In the genomic region with DNA sequence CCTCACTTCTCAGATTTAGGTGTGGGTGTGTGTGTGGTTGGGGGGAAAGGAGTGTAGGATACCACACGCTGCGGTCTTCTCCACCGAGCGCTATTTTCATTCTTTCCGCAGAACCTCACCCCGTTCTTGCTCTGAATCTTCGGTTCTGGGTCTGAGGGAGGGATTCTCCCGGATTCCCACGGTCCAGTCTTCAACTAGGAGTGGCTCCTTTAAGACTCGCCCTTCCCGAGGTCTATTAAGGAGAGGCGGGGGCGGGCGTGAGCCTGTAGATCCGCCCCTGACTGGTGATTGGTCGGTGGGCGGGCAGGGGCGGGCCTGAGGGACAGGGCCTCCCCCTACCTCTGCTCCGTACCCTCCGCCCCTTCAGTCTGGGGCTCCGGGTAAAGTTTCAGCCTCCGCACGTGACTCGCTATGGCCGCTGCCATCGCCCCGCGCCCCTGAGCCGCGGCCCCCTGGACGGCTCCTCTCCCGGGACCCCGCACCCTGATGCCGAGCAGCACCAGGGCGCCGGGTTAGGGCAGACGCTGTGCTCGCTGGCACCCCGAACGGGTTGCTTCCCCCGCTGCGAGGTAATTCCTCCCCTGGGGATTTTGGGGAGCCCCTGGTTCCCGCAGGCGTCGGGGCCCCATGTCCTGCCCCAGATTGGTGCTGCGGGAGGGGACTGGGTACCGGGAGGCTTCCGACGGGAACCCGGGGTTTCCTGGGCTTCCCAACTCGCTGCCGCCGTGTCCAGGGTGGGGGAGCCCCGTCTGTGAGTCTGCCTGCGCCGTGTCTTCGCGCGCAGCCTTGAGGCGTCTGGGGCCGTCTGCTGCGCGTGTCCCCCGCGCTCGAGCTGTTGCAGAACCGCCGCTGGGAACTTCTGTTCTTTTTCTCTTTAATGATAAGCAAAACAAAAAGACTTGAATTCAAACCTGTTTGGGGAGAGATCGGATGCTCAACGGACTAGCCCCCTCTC, we compare ENCODE assay signal across 1 cellular context.
TF ChIP-seq lines count a peak whose summit lies in the region.

No MANE protein-coding gene starts in this region.

TF ChIP-seq in HepG2, 621 proteins besides CTCF, POLR2A, EP300 and RAD21 (continued from another document and continues in another):
- TF ChIP-seq IKZF4 (CRISPR knock-in tag; IDR thresholded peaks at IDR 0.05; ENCODE audit: borderline replicate concordance, low read depth, not compliant biosample characterization): peak; percentile 42
- TF ChIP-seq TEAD3 (CRISPR knock-in tag; optimal IDR thresholded peaks at IDR 0.05; ENCODE audit: borderline replicate concordance): no peak
- peak; percentile 88 for TF ChIP-seq KMT2A (CRISPR knock-in tag; IDR thresholded peaks at IDR 0.05)
- peak; percentile 87; the same call in 1 of the 2 replicates for TF ChIP-seq EEA1 (CRISPR knock-in tag; IDR thresholded peaks at IDR 0.05; ENCODE audit: borderline replicate concordance)
- 0 out of 2 replicates have a peak, but pooled peaks have one; percentile 4 for TF ChIP-seq FOSL2 (CRISPR knock-in tag; IDR thresholded peaks at IDR 0.05)
- TF ChIP-seq KLF13 (CRISPR knock-in tag; IDR thresholded peaks at IDR 0.05): no peak
- TF ChIP-seq, protein P1, sequence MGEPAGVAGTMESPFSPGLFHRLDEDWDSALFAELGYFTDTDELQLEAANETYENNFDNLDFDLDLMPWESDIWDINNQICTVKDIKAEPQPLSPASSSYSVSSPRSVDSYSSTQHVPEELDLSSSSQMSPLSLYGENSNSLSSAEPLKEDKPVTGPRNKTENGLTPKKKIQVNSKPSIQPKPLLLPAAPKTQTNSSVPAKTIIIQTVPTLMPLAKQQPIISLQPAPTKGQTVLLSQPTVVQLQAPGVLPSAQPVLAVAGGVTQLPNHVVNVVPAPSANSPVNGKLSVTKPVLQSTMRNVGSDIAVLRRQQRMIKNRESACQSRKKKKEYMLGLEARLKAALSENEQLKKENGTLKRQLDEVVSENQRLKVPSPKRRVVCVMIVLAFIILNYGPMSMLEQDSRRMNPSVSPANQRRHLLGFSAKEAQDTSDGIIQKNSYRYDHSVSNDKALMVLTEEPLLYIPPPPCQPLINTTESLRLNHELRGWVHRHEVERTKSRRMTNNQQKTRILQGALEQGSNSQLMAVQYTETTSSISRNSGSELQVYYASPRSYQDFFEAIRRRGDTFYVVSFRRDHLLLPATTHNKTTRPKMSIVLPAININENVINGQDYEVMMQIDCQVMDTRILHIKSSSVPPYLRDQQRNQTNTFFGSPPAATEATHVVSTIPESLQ (CRISPR knock-in tag; conservative IDR thresholded peaks at IDR 0.05): 0 out of 2 replicates have a peak, but pooled peaks have one; percentile 85
- peak; percentile 46; the same call in 1 of the 2 replicates for TF ChIP-seq MAZ (IDR thresholded peaks at IDR 0.05; ENCODE audit: borderline replicate concordance, low read depth, low read length)
- TF ChIP-seq MAZ (CRISPR knock-in tag; IDR thresholded peaks at IDR 0.05; ENCODE audit: low read depth): peak; percentile 64; the same call in 1 of the 2 replicates
- TF ChIP-seq SP140L (CRISPR knock-in tag; IDR thresholded peaks at IDR 0.05; ENCODE audit: borderline replicate concordance): peak; percentile 37; the same call in 1 of the 2 replicates
- peak; percentile 85 for TF ChIP-seq TAF1 (CRISPR knock-in tag; IDR thresholded peaks at IDR 0.05)
- TF ChIP-seq AKAP8 (CRISPR knock-in tag; IDR thresholded peaks at IDR 0.05): peak; percentile 22; the same call in 1 of the 2 replicates
- peak; percentile 67; the same call in 1 of the 2 replicates for TF ChIP-seq KAT8 (CRISPR knock-in tag; IDR thresholded peaks at IDR 0.05)
- TF ChIP-seq ZNF160 (CRISPR knock-in tag; IDR thresholded peaks at IDR 0.05): 0 out of 2 replicates have a peak, but pooled peaks have one; percentile 24
- no peak for TF ChIP-seq ZNF562 (CRISPR knock-in tag; IDR thresholded peaks at IDR 0.05; ENCODE audit: borderline replicate concordance)
- no peak for TF ChIP-seq ZNF207 (IDR thresholded peaks at IDR 0.05; ENCODE audit: borderline replicate concordance)
- TF ChIP-seq NCOA2 (CRISPR knock-in tag; IDR thresholded peaks at IDR 0.05): 0 out of 2 replicates have a peak, but pooled peaks have one; percentile 27
- TF ChIP-seq ZSCAN22 (CRISPR knock-in tag; IDR thresholded peaks at IDR 0.05): no peak
- TF ChIP-seq ZNF343 (CRISPR knock-in tag; IDR thresholded peaks at IDR 0.05): peak; percentile 88
- TF ChIP-seq ZNF350 (CRISPR knock-in tag; IDR thresholded peaks at IDR 0.05; ENCODE audit: borderline replicate concordance, low read depth): peak; percentile 17
- TF ChIP-seq ZSCAN29 (CRISPR knock-in tag; conservative IDR thresholded peaks at IDR 0.05): 0 out of 2 replicates have a peak, but pooled peaks have one; percentile 67
- TF ChIP-seq CC2D1A (CRISPR knock-in tag; IDR thresholded peaks at IDR 0.05): no peak
- peak; percentile 59 for TF ChIP-seq RBM39 (IDR thresholded peaks at IDR 0.05; ENCODE audit: low read depth, low read length, poor library complexity, severe bottlenecking)
- 0 out of 2 replicates have a peak, but pooled peaks have one; percentile 51 for TF ChIP-seq FOXK1 (CRISPR knock-in tag; IDR thresholded peaks at IDR 0.05; ENCODE audit: borderline replicate concordance, low read depth)
- peak; percentile 77; the same call in 1 of the 2 replicates for TF ChIP-seq ZNF564 (CRISPR knock-in tag; IDR thresholded peaks at IDR 0.05)
- 0 out of 2 replicates have a peak, but pooled peaks have one; percentile 29 for TF ChIP-seq RFX5 (IDR thresholded peaks at IDR 0.05; ENCODE audit: low read depth, low read length)
- TF ChIP-seq, protein P2, sequence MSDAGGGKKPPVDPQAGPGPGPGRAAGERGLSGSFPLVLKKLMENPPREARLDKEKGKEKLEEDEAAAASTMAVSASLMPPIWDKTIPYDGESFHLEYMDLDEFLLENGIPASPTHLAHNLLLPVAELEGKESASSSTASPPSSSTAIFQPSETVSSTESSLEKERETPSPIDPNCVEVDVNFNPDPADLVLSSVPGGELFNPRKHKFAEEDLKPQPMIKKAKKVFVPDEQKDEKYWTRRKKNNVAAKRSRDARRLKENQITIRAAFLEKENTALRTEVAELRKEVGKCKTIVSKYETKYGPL (CRISPR knock-in tag; IDR thresholded peaks at IDR 0.05): no peak
- peak; percentile 63 for TF ChIP-seq ZSCAN30 (CRISPR knock-in tag; IDR thresholded peaks at IDR 0.05)
- 0 out of 2 replicates have a peak, but pooled peaks have one; percentile 30 for TF ChIP-seq RNF2 (conservative IDR thresholded peaks at IDR 0.05; ENCODE audit: low read depth)
- TF ChIP-seq ERF (CRISPR knock-in tag; IDR thresholded peaks at IDR 0.05): peak; percentile 75
- TF ChIP-seq, protein P3, sequence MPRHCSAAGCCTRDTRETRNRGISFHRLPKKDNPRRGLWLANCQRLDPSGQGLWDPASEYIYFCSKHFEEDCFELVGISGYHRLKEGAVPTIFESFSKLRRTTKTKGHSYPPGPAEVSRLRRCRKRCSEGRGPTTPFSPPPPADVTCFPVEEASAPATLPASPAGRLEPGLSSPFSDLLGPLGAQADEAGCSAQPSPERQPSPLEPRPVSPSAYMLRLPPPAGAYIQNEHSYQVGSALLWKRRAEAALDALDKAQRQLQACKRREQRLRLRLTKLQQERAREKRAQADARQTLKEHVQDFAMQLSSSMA (CRISPR knock-in tag; IDR thresholded peaks at IDR 0.05): peak; percentile 70; the same call in 1 of the 2 replicates
- TF ChIP-seq ZNF746 (CRISPR knock-in tag; IDR thresholded peaks at IDR 0.05): peak; percentile 80; the same call in 1 of the 2 replicates
- peak; percentile 67; the same call in 1 of the 2 replicates for TF ChIP-seq ELF3 (CRISPR knock-in tag; IDR thresholded peaks at IDR 0.05)
- no peak for TF ChIP-seq ZNF83 (CRISPR knock-in tag; IDR thresholded peaks at IDR 0.05; ENCODE audit: borderline replicate concordance)
- peak; percentile 62; the same call in 1 of the 2 replicates for TF ChIP-seq ZNF331 (CRISPR knock-in tag; IDR thresholded peaks at IDR 0.05)
- TF ChIP-seq, protein P4, sequence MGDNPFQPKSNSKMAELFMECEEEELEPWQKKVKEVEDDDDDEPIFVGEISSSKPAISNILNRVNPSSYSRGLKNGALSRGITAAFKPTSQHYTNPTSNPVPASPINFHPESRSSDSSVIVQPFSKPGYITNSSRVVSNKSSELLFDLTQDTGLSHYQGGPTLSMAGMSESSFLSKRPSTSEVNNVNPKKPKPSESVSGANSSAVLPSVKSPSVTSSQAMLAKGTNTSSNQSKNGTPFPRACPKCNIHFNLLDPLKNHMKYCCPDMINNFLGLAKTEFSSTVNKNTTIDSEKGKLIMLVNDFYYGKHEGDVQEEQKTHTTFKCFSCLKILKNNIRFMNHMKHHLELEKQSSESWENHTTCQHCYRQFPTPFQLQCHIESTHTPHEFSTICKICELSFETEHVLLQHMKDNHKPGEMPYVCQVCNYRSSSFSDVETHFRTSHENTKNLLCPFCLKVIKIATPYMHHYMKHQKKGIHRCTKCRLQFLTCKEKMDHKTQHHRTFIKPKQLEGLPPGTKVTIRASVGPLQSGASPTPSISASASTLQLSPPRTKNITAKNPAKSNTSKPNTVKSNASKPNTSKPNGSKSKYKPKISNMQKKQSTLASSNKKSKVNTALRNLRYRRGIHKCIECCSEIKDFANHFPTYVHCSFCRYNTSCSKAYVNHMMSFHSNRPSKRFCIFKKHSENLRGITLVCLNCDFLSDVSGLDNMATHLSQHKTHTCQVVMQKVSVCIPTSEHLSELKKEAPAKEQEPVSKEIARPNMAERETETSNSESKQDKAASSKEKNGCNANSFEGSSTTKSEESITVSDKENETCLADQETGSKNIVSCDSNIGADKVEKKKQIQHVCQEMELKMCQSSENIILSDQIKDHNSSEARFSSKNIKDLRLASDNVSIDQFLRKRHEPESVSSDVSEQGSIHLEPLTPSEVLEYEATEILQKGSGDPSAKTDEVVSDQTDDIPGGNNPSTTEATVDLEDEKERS (CRISPR knock-in tag; IDR thresholded peaks at IDR 0.05): peak; percentile 94
- TF ChIP-seq, protein P5, sequence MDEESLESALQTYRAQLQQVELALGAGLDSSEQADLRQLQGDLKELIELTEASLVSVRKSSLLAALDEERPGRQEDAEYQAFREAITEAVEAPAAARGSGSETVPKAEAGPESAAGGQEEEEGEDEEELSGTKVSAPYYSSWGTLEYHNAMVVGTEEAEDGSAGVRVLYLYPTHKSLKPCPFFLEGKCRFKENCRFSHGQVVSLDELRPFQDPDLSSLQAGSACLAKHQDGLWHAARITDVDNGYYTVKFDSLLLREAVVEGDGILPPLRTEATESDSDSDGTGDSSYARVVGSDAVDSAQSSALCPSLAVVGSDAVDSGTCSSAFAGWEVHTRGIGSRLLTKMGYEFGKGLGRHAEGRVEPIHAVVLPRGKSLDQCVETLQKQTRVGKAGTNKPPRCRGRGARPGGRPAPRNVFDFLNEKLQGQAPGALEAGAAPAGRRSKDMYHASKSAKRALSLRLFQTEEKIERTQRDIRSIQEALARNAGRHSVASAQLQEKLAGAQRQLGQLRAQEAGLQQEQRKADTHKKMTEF (CRISPR knock-in tag; IDR thresholded peaks at IDR 0.05): peak; percentile 95
- TF ChIP-seq, protein P6, sequence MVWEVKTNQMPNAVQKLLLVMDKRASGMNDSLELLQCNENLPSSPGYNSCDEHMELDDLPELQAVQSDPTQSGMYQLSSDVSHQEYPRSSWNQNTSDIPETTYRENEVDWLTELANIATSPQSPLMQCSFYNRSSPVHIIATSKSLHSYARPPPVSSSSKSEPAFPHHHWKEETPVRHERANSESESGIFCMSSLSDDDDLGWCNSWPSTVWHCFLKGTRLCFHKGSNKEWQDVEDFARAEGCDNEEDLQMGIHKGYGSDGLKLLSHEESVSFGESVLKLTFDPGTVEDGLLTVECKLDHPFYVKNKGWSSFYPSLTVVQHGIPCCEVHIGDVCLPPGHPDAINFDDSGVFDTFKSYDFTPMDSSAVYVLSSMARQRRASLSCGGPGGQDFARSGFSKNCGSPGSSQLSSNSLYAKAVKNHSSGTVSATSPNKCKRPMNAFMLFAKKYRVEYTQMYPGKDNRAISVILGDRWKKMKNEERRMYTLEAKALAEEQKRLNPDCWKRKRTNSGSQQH (CRISPR knock-in tag; IDR thresholded peaks at IDR 0.05; ENCODE audit: low read depth): 0 out of 2 replicates have a peak, but pooled peaks have one; percentile 55
- peak; percentile 66 for TF ChIP-seq HNRNPLL (IDR thresholded peaks at IDR 0.05; ENCODE audit: low read depth, low read length, poor library complexity, severe bottlenecking)
- TF ChIP-seq HIVEP1 (CRISPR knock-in tag; IDR thresholded peaks at IDR 0.05): peak; percentile 90
- no peak for TF ChIP-seq NONO (IDR thresholded peaks at IDR 0.05)
- peak; percentile 63 for TF ChIP-seq NONO (CRISPR knock-in tag; conservative IDR thresholded peaks at IDR 0.05)
- TF ChIP-seq ZNF768 (CRISPR knock-in tag; IDR thresholded peaks at IDR 0.05): peak; percentile 71; the same call in 1 of the 2 replicates
- TF ChIP-seq, protein P7, sequence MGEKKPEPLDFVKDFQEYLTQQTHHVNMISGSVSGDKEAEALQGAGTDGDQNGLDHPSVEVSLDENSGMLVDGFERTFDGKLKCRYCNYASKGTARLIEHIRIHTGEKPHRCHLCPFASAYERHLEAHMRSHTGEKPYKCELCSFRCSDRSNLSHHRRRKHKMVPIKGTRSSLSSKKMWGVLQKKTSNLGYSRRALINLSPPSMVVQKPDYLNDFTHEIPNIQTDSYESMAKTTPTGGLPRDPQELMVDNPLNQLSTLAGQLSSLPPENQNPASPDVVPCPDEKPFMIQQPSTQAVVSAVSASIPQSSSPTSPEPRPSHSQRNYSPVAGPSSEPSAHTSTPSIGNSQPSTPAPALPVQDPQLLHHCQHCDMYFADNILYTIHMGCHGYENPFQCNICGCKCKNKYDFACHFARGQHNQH (CRISPR knock-in tag; IDR thresholded peaks at IDR 0.05): peak; percentile 69; the same call in 1 of the 2 replicates
- TF ChIP-seq TCF12 (IDR thresholded peaks at IDR 0.05): no peak
- peak; percentile 75; the same call in 1 of the 2 replicates for TF ChIP-seq TCF12 (CRISPR knock-in tag; IDR thresholded peaks at IDR 0.05)
- TF ChIP-seq SOX6 (IDR thresholded peaks at IDR 0.05): no peak
- TF ChIP-seq SOX6 (CRISPR knock-in tag; IDR thresholded peaks at IDR 0.05): peak; percentile 60
